14 cellular contexts compared by ENCODE assay signal in the genomic region with DNA sequence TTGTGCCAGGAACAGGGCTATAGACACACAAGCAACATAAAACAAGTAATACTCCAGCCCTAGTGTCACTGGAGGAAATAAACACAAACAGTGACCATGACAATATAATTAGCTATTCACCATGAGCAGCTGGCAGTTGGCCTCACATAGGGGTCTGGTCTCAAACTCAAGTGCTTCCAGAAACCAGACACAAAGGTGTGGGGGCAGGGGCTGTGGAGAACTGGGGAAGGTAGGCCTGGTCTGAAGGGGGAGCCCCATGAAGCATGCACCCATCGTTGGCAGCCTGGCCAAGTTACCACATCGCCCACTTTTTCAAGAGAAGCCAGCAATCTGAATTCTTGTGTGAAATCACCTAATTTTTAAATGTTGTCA. TPM values are rescaled to one million over a fixed set of nuclear protein-coding genes. Genes with fewer than 3 reads are reported as not detected.
DNase-seq lines count a peak whose midpoint lies in the region; TF ChIP-seq lines count a peak whose summit lies in the region.
"Had no signal": no experiment of that assay in that cellular context is flagged by ENCODE, and none has a peak within 500 bp of the region (broad histone marks: within the 10 kb centered on the region; RNA-seq: fewer than 3 reads in every experiment).

No MANE protein-coding gene starts in this region.

- intact Hi-C loops in breast epithelium (cut with DNase I; ENCODE audit: low total_unique reads) (no loop called here), mammary epithelial cell (cut with micrococcal nuclease) (no loop called here), uterus (cut with DNase I; ENCODE audit: low total_unique reads) (no loop called here), dorsolateral prefrontal cortex (cut with DNase I) (no loop called here)

- H4K20me1 ChIP-seq in mammary epithelial cell (ENCODE audit: insufficient read depth, low read length), result no peaks in the 10 kb centered on the region

- no peaks in the 10 kb centered on the region for H3K79me2 ChIP-seq in mammary epithelial cell (ENCODE audit: insufficient read depth, low read length)

- TF ChIP-seq CTCF in breast epithelium (IDR thresholded peaks at IDR 0.05) (no peak), mammary epithelial cell (conservative IDR thresholded peaks at IDR 0.05 in 1 of 2, IDR thresholded peaks at IDR 0.05 in 1 of 2; ENCODE audit: extremely low read depth in 1 of 2, insufficient read depth in 1 of 2, low read depth in 1 of 2, low read length in 2 of 2) (no peak), uterus (IDR thresholded peaks at IDR 0.05) (no peak), dorsolateral prefrontal cortex (IDR thresholded peaks at IDR 0.05 in 54 of 56, conservative IDR thresholded peaks at IDR 0.05 in 2 of 56; ENCODE audit: low read depth in 1 of 56, partially characterized antibody in 56 of 56) (no peak)

- no peaks in the 10 kb centered on the region for H3K36me3 ChIP-seq in breast epithelium
- no peaks in the 10 kb centered on the region for H3K36me3 ChIP-seq in mammary epithelial cell (ENCODE audit: insufficient read depth, low read length)
- H3K36me3 ChIP-seq in iPS-18a (ENCODE audit: control insufficient read depth, low read depth, low read length), result no peaks in the 10 kb centered on the region
- no peaks in the 10 kb centered on the region for H3K36me3 ChIP-seq in uterus

- CTCF ChIA-PET in mammary epithelial cell (lab: Charles Lee; ENCODE audit: low non-redundant PET), result no interaction called here

- no peak for DNase-seq in breast epithelium (ENCODE audit: low spot score in 2 of 2)
- DNase-seq in mammary epithelial cell, result no peak
- DNase-seq in NCI-H69 (lab: John Stamatoyannopoulos, UW), result peak; percentile 22
- no peak for DNase-seq in uterus
- no peak for DNase-seq in cortex of kidney (lab: John Stamatoyannopoulos, UW)
- no peak for DNase-seq in activated CD4-positive, alpha-beta T cell treated with anti-CD3 and anti-CD28 coated beads, Interleukin-2, amount 50 U/mL, for 1 hour
- DNase-seq in dorsolateral prefrontal cortex, result no peak
- DNase-seq: AML-193; foreskin melanocyte; GDM1; left colon; NCI-H187; stimulated activated CD4-positive, alpha-beta T cell treated with anti-CD3 and anti-CD28 coated beads, Interleukin-12 subunit alpha, Interleukin-12 subunit beta, amount 100 ng/mL, for 4 hours had no signal

- H3K4me3 ChIP-seq in breast epithelium (peak overlapping the region in 1 of 3 donors; percentile 9), mammary epithelial cell (replicated peaks in 1 of 3; ENCODE audit: insufficient read depth in 1 of 3, low read depth in 2 of 3, low read length in 3 of 3) (no peak overlapping the region), iPS-18a (ENCODE audit: low read length) (peak overlapping the region; percentile 19), uterus (no peak overlapping the region), dorsolateral prefrontal cortex (no peak overlapping the region)

- H3K4me1 ChIP-seq in breast epithelium (peaks cover 0 to 4% of the 10 kb centered on the region in 2 donors), mammary epithelial cell (ENCODE audit: insufficient read depth, low read length) (peaks cover 5% of the 10 kb centered on the region), iPS-18a (ENCODE audit: control insufficient read depth, low read depth, low read length) (peaks cover 20% of the 10 kb centered on the region), uterus (peaks cover 0 to 11% of the 10 kb centered on the region in 2 donors)

- in situ Hi-C loops in mammary epithelial cell (cut with MboI; ENCODE audit: low sequenced_read_pairs in 2 of 2), result no loop called here

- WGBS in mammary epithelial cell (ENCODE audit: low coverage, missing lambda C conversion rate), result 86% methylated on average over 2 of the region's 2 CpGs

- H3K27me3 ChIP-seq in breast epithelium (no peaks in the 10 kb centered on the region), mammary epithelial cell (ENCODE audit: insufficient read depth, low read length) (no peaks in the 10 kb centered on the region), iPS-18a (ENCODE audit: control insufficient read depth, insufficient read depth, low read length) (peaks cover 19% of the 10 kb centered on the region), uterus (no peaks in the 10 kb centered on the region), dorsolateral prefrontal cortex (peaks cover 0 to 10% (median 0%) of the 10 kb centered on the region in 45 donors)

- H2AFZ ChIP-seq in mammary epithelial cell (ENCODE audit: low read depth, low read length), result no peak overlapping the region

- no peak overlapping the region for H3K4me2 ChIP-seq in mammary epithelial cell (ENCODE audit: insufficient read depth, low read depth, low read length)

- no peaks in the 10 kb centered on the region for H3K9me3 ChIP-seq in breast epithelium
- H3K9me3 ChIP-seq in mammary epithelial cell (replicated peaks; ENCODE audit: insufficient read depth, low read length), result no peaks in the 10 kb centered on the region
- no peaks in the 10 kb centered on the region for H3K9me3 ChIP-seq in iPS-18a (ENCODE audit: control insufficient read depth, low read depth, low read length)
- no peaks in the 10 kb centered on the region for H3K9me3 ChIP-seq in uterus

- TF ChIP-seq POLR2A in breast epithelium (IDR thresholded peaks at IDR 0.05) (no peak), uterus (IDR thresholded peaks at IDR 0.05) (no peak)

- H3K27ac ChIP-seq in breast epithelium (peak overlapping the region; percentile 98), mammary epithelial cell (ENCODE audit: insufficient read depth, low read depth, low read length) (no peak overlapping the region), iPS-18a (ENCODE audit: low read length) (no peak overlapping the region), uterus (peak overlapping the region; percentile 90 to 96), dorsolateral prefrontal cortex (peak overlapping the region in 2 of 59 donors; percentile 4 to 82)

- dilution Hi-C loops in mammary epithelial cell (cut with HindIII; ENCODE audit: low sequenced_read_pairs), result no loop called here

- BruUV-seq in mammary epithelial cell (replicated peaks; lab: Mats Ljungman, UMichigan), result no TSS peak

- H3K9ac ChIP-seq in mammary epithelial cell (ENCODE audit: insufficient read depth, low read length), result no peak overlapping the region
- no peak overlapping the region for H3K9ac ChIP-seq in iPS-18a (ENCODE audit: low read length)

RNA-seq across cellular contexts. Expression of gene SP3, which starts 49.5 kb away (rescaled TPM):
- total RNA-seq in breast epithelium, result 100 to 1,000 TPM; 104 to 174 (median 134) TPM
- 10 to 100 TPM; 64.1 to 79.5 TPM for total RNA-seq in mammary epithelial cell
- 28.5 TPM for polyA plus RNA-seq in mammary epithelial cell
- 87.4 TPM for polyA minus RNA-seq in mammary epithelial cell
- total RNA-seq in uterus, result 100 to 1,000 TPM; 100 to 359 (median 220) TPM
- total RNA-seq in dorsolateral prefrontal cortex, result 10 to 100 TPM; 41.4 to 79.2 (median 59.4) TPM

Comparison
In these comparisons a context has a peak if more than half of its experiments do, and no peak if none do; other contexts are left out.
1. H3K27ac ChIP-seq: peak in breast epithelium (2 of 2) and uterus (2 of 2); none in mammary epithelial cell (single experiment) and iPS-18a (single experiment).